Comparison of ENCODE assay signal across 8 cellular contexts in genomic region chr16:58511933-58512815, GRCh38. TPM values are rescaled to one million over a fixed set of nuclear protein-coding genes. Genes with fewer than 3 reads are reported as not detected.
DNase-seq lines count a peak whose midpoint lies in the region; TF ChIP-seq lines count a peak whose summit lies in the region.

No MANE protein-coding gene starts in this region.

- H3K27me3 ChIP-seq in vagina, result no peaks in the 10 kb centered on the region

- H3K4me1 ChIP-seq in vagina, result peaks cover 20% of the 10 kb centered on the region

- no peaks in the 10 kb centered on the region for H3K36me3 ChIP-seq in vagina

- DNase-seq in NCI-H2081 (lab: John Stamatoyannopoulos, UW) (peak; percentile 36 to 62), NCI-H2081 treated with DMSO at 0.1 percent for 48 hours (lab: John Stamatoyannopoulos, UW) (no peak), SHP77 (lab: John Stamatoyannopoulos, UW) (peak; percentile 62 to 68), globus pallidus (ENCODE audit: low spot score) (peak; percentile 46), pons (ENCODE audit: low spot score) (peak; percentile 46), vagina (ENCODE audit: extremely low spot score in 2 of 2) (no peak)
- DNase-seq in Jurkat, Clone E6-1 (ENCODE audit: low read depth, low spot score), result peak; percentile 44
- DNase-seq in activated effector memory CD4-positive, alpha-beta T cell treated with Interleukin-2 at 50 U/mL for 16 hours, result peak; percentile 65

- peak; percentile 42 to 54 (median 47) for TF ChIP-seq CTCF in vagina (IDR thresholded peaks at IDR 0.05)

- H3K27ac ChIP-seq in vagina, result no peak overlapping the region

- intact Hi-C loops in vagina (cut with DNase I), result loop anchor here (10.0 kb wide), 2 partner anchors 123 to 223 kb away; partner anchors contain the start of gene GOT2

- H3K9me3 ChIP-seq in vagina, result no peaks in the 10 kb centered on the region

- no peak for TF ChIP-seq POLR2A in vagina (IDR thresholded peaks at IDR 0.05)

- H3K4me3 ChIP-seq in Jurkat, Clone E6-1 (ENCODE audit: low read length), result no peak overlapping the region
- no peak overlapping the region for H3K4me3 ChIP-seq in vagina

RNA-seq across cellular contexts. Expression of gene SETD6, which starts 3.1 kb away (rescaled TPM):
- not detected for polyA plus RNA-seq in Jurkat, Clone E6-1 (2012; ENCODE audit: insufficient read depth, insufficient read length)
- 79.1 TPM for total RNA-seq in vagina

RNA-seq across cellular contexts. Expression of gene NDRG4, which starts 12.2 kb away (rescaled TPM):
- polyA plus RNA-seq in Jurkat, Clone E6-1 (2012; ENCODE audit: insufficient read depth, insufficient read length), result 3.6 TPM
- 128 TPM for total RNA-seq in vagina

Comparison
In these comparisons a context has a peak if more than half of its experiments do, and no peak if none do; other contexts are left out.
1. DNase-seq: peak in NCI-H2081 (2 of 2), Jurkat, Clone E6-1 (single experiment), SHP77 (2 of 2), activated effector memory CD4-positive, alpha-beta T cell treated with Interleukin-2 at 50 U/mL for 16 hours (single experiment), globus pallidus (single experiment) and pons (single experiment); none in NCI-H2081 treated with DMSO at 0.1 percent for 48 hours (single experiment) and vagina (0 of 2).